Comparison of ENCODE assay signal across 12 cellular contexts in genomic region chr4:158090323-158090722, GRCh38.
A peak's percentile ranks its signal among the peaks of the same experiment; 100 is the strongest.
DNase-seq lines count a peak whose midpoint lies in the region; TF ChIP-seq lines count a peak whose summit lies in the region.
"Had no signal": no experiment of that assay in that cellular context is flagged by ENCODE, and none has a peak within 500 bp of the region (broad histone marks: within the 10 kb centered on the region; RNA-seq: fewer than 3 reads in every experiment).

No MANE protein-coding gene starts in this region.

- H3K27ac ChIP-seq in C4-2B (peak overlapping the region; percentile 56; the same call in 1 of the 2 replicates), neuronal stem cell (replicated peaks; ENCODE audit: low read length) (no peak overlapping the region)
- H3K27ac ChIP-seq: HL-60, SJSA1, transverse colon had no signal

- no peak overlapping the region for H3K14ac ChIP-seq in neuronal stem cell (ENCODE audit: low read length)

- peak overlapping the region; percentile 23; the same call in 1 of the 2 replicates for H3K4me3 ChIP-seq in LNCaP clone FGC (ENCODE audit: low read depth, low read length)
- no peak overlapping the region for H3K4me3 ChIP-seq in choroid plexus epithelial cell (ENCODE audit: low read depth, low read length)
- H3K4me3 ChIP-seq in neuronal stem cell (ENCODE audit: low read length in 2 of 2), result no peak overlapping the region
- H3K4me3 ChIP-seq: SJSA1, transverse colon had no signal

- H3K9ac ChIP-seq in neuronal stem cell (ENCODE audit: low read depth, low read length, poor library complexity), result no peak overlapping the region

- H3K4me1 ChIP-seq in neuronal stem cell (ENCODE audit: control insufficient read depth in 2 of 2, insufficient read depth in 1 of 2, low read depth in 1 of 2, low read length in 2 of 2), result peaks cover 0 to 4% of the 10 kb centered on the region in 2 donors
- H3K4me1 ChIP-seq: SJSA1 had no signal

- H4K8ac ChIP-seq in neuronal stem cell (ENCODE audit: low read depth, low read length), result no peak overlapping the region

- H3K9me3 ChIP-seq in neuronal stem cell (replicated peaks in 1 of 2; ENCODE audit: control insufficient read depth in 2 of 2, insufficient read depth in 1 of 2, low read depth in 1 of 2, low read length in 2 of 2), result no peaks in the 10 kb centered on the region
- H3K9me3 ChIP-seq: SJSA1, transverse colon had no signal

- no peak overlapping the region for H2BK12ac ChIP-seq in neuronal stem cell (ENCODE audit: low read length)

- TF ChIP-seq CTCF in C4-2B (conservative IDR thresholded peaks at IDR 0.05) (no peak), LNCaP clone FGC (IDR thresholded peaks at IDR 0.05; ENCODE audit: control insufficient read depth, extremely low read depth, insufficient read depth) (no peak), choroid plexus epithelial cell (conservative IDR thresholded peaks at IDR 0.05; ENCODE audit: low read depth, low read length) (no peak)

- H2BK15ac ChIP-seq in neuronal stem cell (ENCODE audit: low read length), result no peak overlapping the region

- H3K79me1 ChIP-seq in neuronal stem cell (ENCODE audit: low read depth, low read length), result no peaks in the 10 kb centered on the region

- no peak overlapping the region for H3K23ac ChIP-seq in neuronal stem cell (ENCODE audit: low read depth, low read length, poor library complexity)

- H4K91ac ChIP-seq in neuronal stem cell (ENCODE audit: low read depth, low read length, poor library complexity), result no peak overlapping the region

- H3K4ac ChIP-seq in neuronal stem cell (ENCODE audit: low read length), result no peak overlapping the region

- H3K36me3 ChIP-seq in neuronal stem cell (replicated peaks in 1 of 2; ENCODE audit: control insufficient read depth in 2 of 2, insufficient read depth in 2 of 2, low read length in 2 of 2), result no peaks in the 10 kb centered on the region
- H3K36me3 ChIP-seq: SJSA1, transverse colon had no signal

- no peaks in the 10 kb centered on the region for H3K27me3 ChIP-seq in neuronal stem cell (ENCODE audit: control insufficient read depth in 3 of 3, insufficient read depth in 3 of 3, low read depth in 1 of 3, low read length in 3 of 3)
- H3K27me3 ChIP-seq: SJSA1, transverse colon had no signal

- no peak overlapping the region for H3K4me2 ChIP-seq in neuronal stem cell (ENCODE audit: insufficient read depth, low read length, poor library complexity, severe bottlenecking)

- no peak overlapping the region for H2BK5ac ChIP-seq in neuronal stem cell (ENCODE audit: low read length)

- no peak overlapping the region for H2BK120ac ChIP-seq in neuronal stem cell (ENCODE audit: low read depth, low read length)

- H3K18ac ChIP-seq in neuronal stem cell (ENCODE audit: low read length), result no peak overlapping the region

- DNase-seq in LNCaP clone FGC (ENCODE audit: low read depth), result peak; percentile 71
- DNase-seq in choroid plexus epithelial cell (ENCODE audit: low read depth), result peak; percentile 50
- no peak for DNase-seq in neuronal stem cell (ENCODE audit: low spot score)
- DNase-seq in T-helper 2 cell, result no peak
- no peak for DNase-seq in amniotic stem cell (lab: John Stamatoyannopoulos, UW)
- no peak for DNase-seq in SW 1271 (lab: John Stamatoyannopoulos, UW)
- no peak for DNase-seq in NCI-H1048 (lab: John Stamatoyannopoulos, UW)
- DNase-seq: MV-4-11, transverse colon had no signal

- no peak overlapping the region for H2AK5ac ChIP-seq in neuronal stem cell (ENCODE audit: low read depth, low read length)

- H2AFZ ChIP-seq in neuronal stem cell (ENCODE audit: low read length), result peak overlapping the region; percentile 17

Comparison
In these comparisons a context has a peak if more than half of its experiments do, and no peak if none do; other contexts are left out.
1. DNase-seq: peak in LNCaP clone FGC (single experiment) and choroid plexus epithelial cell (single experiment); none in neuronal stem cell (single experiment), T-helper 2 cell (0 of 5), amniotic stem cell (single experiment), SW 1271 (0 of 2) and NCI-H1048 (single experiment).